ENCODE assay signal across 16 cellular contexts in the genomic region with DNA sequence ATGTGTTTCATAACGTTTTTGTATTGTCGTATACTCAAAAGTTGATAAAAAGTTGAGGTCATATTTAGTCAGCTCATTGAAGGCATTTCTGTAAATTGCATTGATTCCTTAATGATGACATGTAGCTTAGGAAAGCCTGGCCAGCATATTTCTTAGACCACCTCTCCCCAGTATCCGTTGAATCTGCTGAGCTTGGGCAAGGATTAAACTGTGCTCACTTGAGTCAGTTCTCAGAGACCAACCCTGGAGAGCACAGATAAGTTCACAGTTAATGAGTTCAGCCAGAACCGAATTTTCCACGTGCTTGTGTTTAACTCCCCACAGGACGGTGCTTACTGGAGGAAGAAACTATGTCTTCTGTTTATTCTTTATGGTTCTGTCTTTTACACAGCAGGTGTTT.
DNase-seq lines count a peak whose midpoint lies in the region; ATAC-seq and TF ChIP-seq lines count a peak whose summit lies in the region.
"Had no signal": no experiment of that assay in that cellular context is flagged by ENCODE, and none has a peak within 500 bp of the region (broad histone marks: within the 10 kb centered on the region; RNA-seq: fewer than 3 reads in every experiment).

No MANE protein-coding gene starts in this region.

- no peak for TF ChIP-seq CTCF in AG04449 (IDR thresholded peaks at IDR 0.05; ENCODE audit: insufficient read depth, low read length, missing control alignments)

- DNase-seq in AG04449 (ENCODE audit: low read depth, low spot score) (peak; percentile 65), HS-27A (ENCODE audit: low read depth) (peak; percentile 58), dedifferentiated amniotic fluid mesenchymal stem cell (ENCODE audit: extremely low spot score) (peak; percentile 26), kidney glomerular epithelial cell (lab: John Stamatoyannopoulos, UW) (peak; percentile 14), NCI-H2196 (lab: John Stamatoyannopoulos, UW; ENCODE audit: unreplicated experiment) (no peak), hippocampal formation (lab: John Stamatoyannopoulos, UW) (no peak)
- DNase-seq: activated CD8-positive, alpha-beta T cell treated with anti-CD3 and anti-CD28 coated beads for 36 hours; adrenal gland; cortex of kidney; NCI-H1930; NCI-H524 treated with DMSO at 0.1 percent for 48 hours; ovary; stimulated activated CD4-positive, alpha-beta T cell treated with anti-CD3 and anti-CD28 coated beads, Interleukin-12 subunit alpha, Interleukin-12 subunit beta, amount 100 ng/mL, for 4 hours had no signal

- POLR2A ChIA-PET in AG04449 (lab: Yijun Ruan, JAX), result no interaction called here

- no peak overlapping the region for H3K4me3 ChIP-seq in AG04449 (ENCODE audit: low read depth, low read length)
- H3K4me3 ChIP-seq: adrenal gland, ovary had no signal

- ATAC-seq in HG03139 (IDR thresholded peaks at IDR 0.05; ENCODE audit: unreplicated experiment), result no peak
- ATAC-seq in HG03571 (IDR thresholded peaks at IDR 0.05; ENCODE audit: unreplicated experiment), result no peak
- ATAC-seq: activated CD8-positive, alpha-beta T cell treated with anti-CD3 and anti-CD28 coated beads for 36 hours; activated T-helper 17 cell treated with anti-CD3 and anti-CD28 coated beads, Interleukin-2, amount 50 U/mL, for 72 hours had no signal

- CTCF ChIA-PET in AG04449 (lab: Yijun Ruan, JAX), result interaction anchor here (0.6 to 1.3 kb wide), 6 partner anchors 15 to 469 kb away, joined by 3 to 5 read pairs (median 3); no protein-coding TSS in a partner anchor

Comparison
In these comparisons a context has a peak if more than half of its experiments do, and no peak if none do; other contexts are left out.
1. DNase-seq: peak in AG04449 (single experiment), HS-27A (single experiment), dedifferentiated amniotic fluid mesenchymal stem cell (single experiment) and kidney glomerular epithelial cell (single experiment); none in NCI-H2196 (single experiment) and hippocampal formation (0 of 2).